Comparison of ENCODE assay signal across 16 cellular contexts in genomic region chr5:60830581-60831127, GRCh38. TPM values are rescaled to one million over a fixed set of nuclear protein-coding genes. Genes with fewer than 3 reads are reported as not detected.
DNase-seq lines count a peak whose midpoint lies in the region; ATAC-seq and TF ChIP-seq lines count a peak whose summit lies in the region.
"Had no signal": no experiment of that assay in that cellular context is flagged by ENCODE, and none has a peak within 500 bp of the region (broad histone marks: within the 10 kb centered on the region; RNA-seq: fewer than 3 reads in every experiment).

No MANE protein-coding gene starts in this region.

- DNase-seq in SHP77 treated with DMSO at 0.1 percent for 48 hours (lab: John Stamatoyannopoulos, UW) (peak; percentile 19), SHP77 (lab: John Stamatoyannopoulos, UW) (no peak), hepatocyte (ENCODE audit: low spot score) (no peak), hepatic stellate cell (ENCODE audit: low spot score) (no peak)
- no peak for DNase-seq in activated CD8-positive, alpha-beta T cell treated with anti-CD3 and anti-CD28 coated beads for 36 hours
- DNase-seq: activated B cell treated with CpG ODN at 0.5 μM for 24 hours; activated naive CD8-positive, alpha-beta T cell treated with anti-CD3 and anti-CD28 coated beads, Interleukin-2, amount 10 ng/mL, durations not matched to agents 7 days and 5 days; CD4-positive, alpha-beta T cell; H7; left cardiac atrium; NCI-H146; NCI-H524 had no signal

- H3K4me2 ChIP-seq in hepatocyte, result no peak overlapping the region

- H3K4me1 ChIP-seq in endocrine pancreas (ENCODE audit: control insufficient read depth, insufficient read depth, low read length) (peaks cover 11% of the 10 kb centered on the region), hepatocyte (ENCODE audit: insufficient read depth) (no peaks in the 10 kb centered on the region)

- H3K4me3 Mint-ChIP-seq in activated CD8-positive, alpha-beta T cell treated with anti-CD3 and anti-CD28 coated beads for 36 hours, result no peak overlapping the region
- H3K4me3 Mint-ChIP-seq: activated B cell treated with CpG ODN at 0.5 μM for 24 hours; activated naive CD8-positive, alpha-beta T cell treated with anti-CD3 and anti-CD28 coated beads, Interleukin-2, amount 10 ng/mL, durations not matched to agents 7 days and 5 days; CD4-positive, alpha-beta T cell had no signal

- H3K36me3 ChIP-seq in endocrine pancreas (ENCODE audit: control insufficient read depth, insufficient read depth, low read length), result no peaks in the 10 kb centered on the region
- no peaks in the 10 kb centered on the region for H3K36me3 ChIP-seq in hepatocyte (replicated peaks; ENCODE audit: insufficient read depth, low read depth)

- TF ChIP-seq CTCF in activated CD8-positive, alpha-beta T cell treated with anti-CD3 and anti-CD28 coated beads for 36 hours (IDR thresholded peaks at IDR 0.05), result no peak
- no peak for TF ChIP-seq CTCF in hepatocyte (IDR thresholded peaks at IDR 0.05; ENCODE audit: poor library complexity)

- POLR2A ChIA-PET in activated CD8-positive, alpha-beta T cell treated with anti-CD3 and anti-CD28 coated beads for 36 hours (lab: Charles Lee), result no interaction called here

- peaks cover 7% of the 10 kb centered on the region for H3K79me2 ChIP-seq in hepatocyte

- no peak overlapping the region for H2AFZ ChIP-seq in hepatocyte

- H3K27me3 ChIP-seq in endocrine pancreas (ENCODE audit: control insufficient read depth, insufficient read depth, low read length) (no peaks in the 10 kb centered on the region), hepatocyte (no peaks in the 10 kb centered on the region)

- peak overlapping the region; percentile 36 for H3K4me3 ChIP-seq in endocrine pancreas (ENCODE audit: control insufficient read depth, insufficient read depth, low read length)
- H3K4me3 ChIP-seq in hepatocyte, result no peak overlapping the region

- H3K9me3 ChIP-seq in endocrine pancreas (ENCODE audit: control insufficient read depth, low read length), result no peaks in the 10 kb centered on the region
- no peaks in the 10 kb centered on the region for H3K9me3 ChIP-seq in hepatocyte (ENCODE audit: low read depth)

- H3K4me1 Mint-ChIP-seq in activated CD8-positive, alpha-beta T cell treated with anti-CD3 and anti-CD28 coated beads for 36 hours (ENCODE audit: low read depth), result no peaks in the 10 kb centered on the region

- H3K27ac ChIP-seq in hepatocyte, result no peak overlapping the region

- intact Hi-C loops in activated CD8-positive, alpha-beta T cell treated with anti-CD3 and anti-CD28 coated beads for 36 hours (cut with micrococcal nuclease), result no loop called here

- no peaks in the 10 kb centered on the region for H3K9me2 ChIP-seq in hepatocyte (replicated peaks; ENCODE audit: insufficient read depth)

- no peaks in the 10 kb centered on the region for H3K9me3 Mint-ChIP-seq in activated CD8-positive, alpha-beta T cell treated with anti-CD3 and anti-CD28 coated beads for 36 hours
- H3K9me3 Mint-ChIP-seq: activated B cell treated with CpG ODN at 0.5 μM for 24 hours; activated naive CD8-positive, alpha-beta T cell treated with anti-CD3 and anti-CD28 coated beads, Interleukin-2, amount 10 ng/mL, durations not matched to agents 7 days and 5 days; CD4-positive, alpha-beta T cell had no signal

- H3K27me3 Mint-ChIP-seq in activated CD8-positive, alpha-beta T cell treated with anti-CD3 and anti-CD28 coated beads for 36 hours, result peaks cover 5% of the 10 kb centered on the region
- H3K27me3 Mint-ChIP-seq: activated B cell treated with CpG ODN at 0.5 μM for 24 hours; CD4-positive, alpha-beta T cell had no signal

- no peaks in the 10 kb centered on the region for H3K36me3 Mint-ChIP-seq in activated CD8-positive, alpha-beta T cell treated with anti-CD3 and anti-CD28 coated beads for 36 hours (ENCODE audit: low read depth)
- H3K36me3 Mint-ChIP-seq: activated naive CD8-positive, alpha-beta T cell treated with anti-CD3 and anti-CD28 coated beads, Interleukin-2, amount 10 ng/mL, durations not matched to agents 7 days and 5 days had no signal

- H3K9ac ChIP-seq in endocrine pancreas (ENCODE audit: control insufficient read depth, insufficient read depth, low read length), result no peak overlapping the region

- H3K27ac Mint-ChIP-seq in activated CD8-positive, alpha-beta T cell treated with anti-CD3 and anti-CD28 coated beads for 36 hours, result no peak overlapping the region
- H3K27ac Mint-ChIP-seq: activated B cell treated with CpG ODN at 0.5 μM for 24 hours; activated naive CD8-positive, alpha-beta T cell treated with anti-CD3 and anti-CD28 coated beads, Interleukin-2, amount 10 ng/mL, durations not matched to agents 7 days and 5 days; CD4-positive, alpha-beta T cell had no signal

- ATAC-seq in GM21529 (IDR thresholded peaks at IDR 0.05; ENCODE audit: unreplicated experiment) (peak; percentile 46), HG03095 (IDR thresholded peaks at IDR 0.05; ENCODE audit: unreplicated experiment) (peak; percentile 40)
- no peak for ATAC-seq in activated CD8-positive, alpha-beta T cell treated with anti-CD3 and anti-CD28 coated beads for 36 hours
- ATAC-seq: left cardiac atrium had no signal

- CTCF ChIA-PET in activated CD8-positive, alpha-beta T cell treated with anti-CD3 and anti-CD28 coated beads for 36 hours (lab: Charles Lee), result no interaction called here

- H4K20me1 ChIP-seq in hepatocyte (ENCODE audit: insufficient read depth, poor library complexity, severe bottlenecking), result no peaks in the 10 kb centered on the region

RNA-seq across cellular contexts. Expression of gene ELOVL7, which starts 13.4 kb away (rescaled TPM):
- under 1 TPM in 1 of 2 experiments, not detected in 1; 0.18 TPM for total RNA-seq in activated CD8-positive, alpha-beta T cell treated with anti-CD3 and anti-CD28 coated beads for 36 hours
- total RNA-seq in hepatocyte, result 33.0 and 41.8 TPM in 2 replicates
- polyA plus RNA-seq in hepatocyte, result 9.9 and 15.2 TPM in 2 replicates
- total RNA-seq: CD4-positive, alpha-beta T cell; LHCN-M2 had no signal

Comparison
In these comparisons a context has a peak if more than half of its experiments do, and no peak if none do; other contexts are left out.
1. RNA of gene ELOVL7, which starts 13.4 kb away (total RNA-seq): 33.0 to 41.8 TPM in hepatocyte; 0.18 TPM in activated CD8-positive, alpha-beta T cell treated with anti-CD3 and anti-CD28 coated beads for 36 hours; every median in the first group is over 10 times any median in the second.